ENCODE assay signal across 12 cellular contexts in the genomic region with DNA sequence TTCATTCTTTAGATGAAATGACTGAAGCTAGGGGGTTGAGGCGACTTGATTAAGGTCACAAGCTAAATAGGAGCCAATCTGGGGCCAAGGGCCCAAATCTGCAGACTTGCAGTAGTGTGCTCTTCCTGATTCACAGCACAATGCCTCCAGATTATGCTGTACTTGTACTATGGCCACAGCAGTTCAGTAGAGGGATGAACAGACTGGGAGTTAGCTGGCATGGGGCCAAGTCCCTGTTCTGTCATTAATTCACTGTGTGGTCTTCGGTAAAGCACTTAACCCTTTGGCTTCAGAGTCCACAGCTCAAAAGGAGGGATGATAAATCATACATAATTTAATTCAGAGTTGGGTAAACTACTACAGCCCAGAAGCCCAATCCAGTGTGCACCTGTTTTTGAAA.
"Had no signal": no experiment of that assay in that cellular context is flagged by ENCODE, and none has a peak within 500 bp of the region (broad histone marks: within the 10 kb centered on the region; RNA-seq: fewer than 3 reads in every experiment).

No MANE protein-coding gene starts in this region.

- H3K27me3 Mint-ChIP-seq: memory B cell had no signal

- H3K27ac Mint-ChIP-seq: activated naive CD4-positive, alpha-beta T cell treated with anti-CD3 and anti-CD28 coated beads, Interleukin-2, amount 50 U/mL, for 72 hours; immature natural killer cell; memory B cell; nephron progenitor cell had no signal

- DNase-seq: activated CD4-positive, alpha-beta T cell treated with anti-CD3 and anti-CD28 coated beads, Interleukin-2, amount 50 U/mL, for 4 hours; activated effector memory CD4-positive, alpha-beta T cell treated with Interleukin-2 at 50 U/mL for 16 hours; activated T-cell treated with anti-CD3 and anti-CD28 coated beads, Interleukin-2, amount 50 U/mL, for 1 hour; immature natural killer cell; left lung; nephron progenitor cell; stimulated activated CD4-positive, alpha-beta T cell treated with anti-CD3 and anti-CD28 coated beads, Interleukin-12 subunit alpha, Interleukin-12 subunit beta, amount 100 ng/mL, for 4 hours; stimulated activated naive CD8-positive, alpha-beta T cell treated with anti-CD3 and anti-CD28 coated beads, Interleukin-15, Interleukin-2, amounts not matched to agents 100 U/mL and 50 U/mL, for 24 hours had no signal

- H3K27ac ChIP-seq: left lung, suprapubic skin had no signal

- H3K9me3 ChIP-seq: left lung, suprapubic skin had no signal

- ATAC-seq: activated naive CD4-positive, alpha-beta T cell treated with anti-CD3 and anti-CD28 coated beads, Interleukin-2, amount 50 U/mL, for 72 hours; esophagus mucosa; left lung; stimulated activated naive CD8-positive, alpha-beta T cell treated with anti-CD3 and anti-CD28 coated beads, Interleukin-15, Interleukin-2, amounts not matched to agents 100 U/mL and 50 U/mL, for 24 hours had no signal

- H3K27me3 ChIP-seq: left lung, suprapubic skin had no signal

- H3K4me3 Mint-ChIP-seq: immature natural killer cell, memory B cell, nephron progenitor cell had no signal

- H3K4me3 ChIP-seq: left lung, suprapubic skin had no signal

- H3K36me3 Mint-ChIP-seq: activated naive CD4-positive, alpha-beta T cell treated with anti-CD3 and anti-CD28 coated beads, Interleukin-2, amount 50 U/mL, for 72 hours; immature natural killer cell; memory B cell had no signal

- H3K4me1 Mint-ChIP-seq: immature natural killer cell, memory B cell, nephron progenitor cell had no signal

- H3K4me1 ChIP-seq: left lung, suprapubic skin had no signal

- H3K36me3 ChIP-seq: left lung, suprapubic skin had no signal

- H3K9me3 Mint-ChIP-seq: nephron progenitor cell had no signal
